ENCODE assay signal across 24 cellular contexts in genomic region chr1:34896612-34897011, GRCh38. TPM values are rescaled to one million over a fixed set of nuclear protein-coding genes. Genes with fewer than 3 reads are reported as not detected.
DNase-seq lines count a peak whose midpoint lies in the region; ATAC-seq, FAIRE-seq and TF ChIP-seq lines count a peak whose summit lies in the region.
"Had no signal": no experiment of that assay in that cellular context is flagged by ENCODE, and none has a peak within 500 bp of the region (broad histone marks: within the 10 kb centered on the region; RNA-seq: fewer than 3 reads in every experiment).

No MANE protein-coding gene starts in this region.

- no peaks in the 10 kb centered on the region for H3K36me3 ChIP-seq in GM12878 (ENCODE audit: control insufficient read depth in 2 of 2, insufficient read depth in 2 of 2, low read length in 1 of 2)
- H3K36me3 ChIP-seq in hepatocyte (replicated peaks; ENCODE audit: insufficient read depth, low read depth): no peaks in the 10 kb centered on the region

- intact Hi-C loops in GM12878 (cut with micrococcal nuclease; ENCODE audit: unreplicated experiment): no loop called here

- peaks cover 25% of the 10 kb centered on the region for H3K27me3 Mint-ChIP-seq in nephron progenitor cell (ENCODE audit: low read depth, poor library complexity)

- peaks cover 11% of the 10 kb centered on the region for H3K4me1 Mint-ChIP-seq in nephron progenitor cell

- peaks cover 0 to 3% of the 10 kb centered on the region in 2 experiments; a peak in 1 of 4 replicates for H3K27me3 ChIP-seq in GM12878 (replicated peaks in 1 of 2; ENCODE audit: control insufficient read depth in 2 of 2, insufficient read depth in 2 of 2, low read length in 1 of 2)
- H3K27me3 ChIP-seq in hepatocyte: peaks cover 3% of the 10 kb centered on the region
- H3K27me3 ChIP-seq: BLaER1 treated with 17β-estradiol and CSF1 and Interleukin-3, amounts not matched to agents 10 nM and 100 nM; testis had no signal

- H3K36me3 Mint-ChIP-seq in nephron progenitor cell (ENCODE audit: low read depth): no peaks in the 10 kb centered on the region

- CTCF ChIA-PET in GM12878 (lab: Yijun Ruan, JAX): interaction anchor here (1.0 to 1.5 kb wide), 2 partner anchors 403 to 544 kb away, joined by 3 to 4 read pairs; no protein-coding TSS in a partner anchor

- BruUV-seq in GM12878 (replicated peaks; lab: Mats Ljungman, UMichigan): no TSS peak

- H3K4me3 ChIP-seq in GM12878: no peak overlapping the region
- H3K4me3 ChIP-seq in hepatocyte: no peak overlapping the region
- H3K4me3 ChIP-seq: BLaER1 treated with 17β-estradiol and CSF1 and Interleukin-3, amounts not matched to agents 10 nM and 100 nM; testis had no signal

- no peak overlapping the region for H3K27ac ChIP-seq in GM12878 (ENCODE audit: control insufficient read depth, insufficient read depth)
- H3K27ac ChIP-seq in hepatocyte: no peak overlapping the region
- H3K27ac ChIP-seq: BLaER1 treated with 17β-estradiol and CSF1 and Interleukin-3, amounts not matched to agents 10 nM and 100 nM; testis had no signal

- no peak overlapping the region for H2AFZ ChIP-seq in GM12878 (ENCODE audit: control insufficient read depth, low read depth, low read length)
- no peak overlapping the region for H2AFZ ChIP-seq in hepatocyte

- ATAC-seq in GM12878: no peak
- ATAC-seq in GM18907 (IDR thresholded peaks at IDR 0.05; ENCODE audit: unreplicated experiment): no peak
- ATAC-seq: natural killer cell had no signal

- POLR2A ChIA-PET in GM12878 (lab: Charles Lee): interaction anchor here (0.6 kb wide), 1 partner anchor 512 kb away, joined by 3 read pairs; no protein-coding TSS in a partner anchor

- in situ Hi-C loops in KBM-7 (cut with MboI; ENCODE audit: low pct_unique_long_range_greater_than_20kb, low sequenced_read_pairs) (no loop called here), GM12878 (cut with MboI) (no loop called here), ACHN (cut with HindIII; ENCODE audit: low pct_ligation_motif_present, low pct_unique_long_range_greater_than_20kb, low sequenced_read_pairs) (no loop called here)

- peaks cover 25% of the 10 kb centered on the region for H3K9me3 Mint-ChIP-seq in nephron progenitor cell

- TF ChIP-seq CTCF in GM12878 (IDR thresholded peaks at IDR 0.05 in 2 of 3, conservative IDR thresholded peaks at IDR 0.05 in 1 of 3; ENCODE audit: control insufficient read depth in 2 of 3, extremely low read depth in 1 of 3, insufficient read depth in 1 of 3, low read depth in 3 of 3, low read length in 3 of 3) (peak in 1 of 3 experiments; percentile 38; a peak in 2 of 6 replicates), hepatocyte (IDR thresholded peaks at IDR 0.05; ENCODE audit: poor library complexity) (peak; percentile 11), nephron progenitor cell (IDR thresholded peaks at IDR 0.05) (no peak)

- H3K79me2 ChIP-seq in GM12878 (ENCODE audit: control insufficient read depth, insufficient read depth, low read length) (no peaks in the 10 kb centered on the region), hepatocyte (no peaks in the 10 kb centered on the region)

- peak; percentile 45; the same call in 1 of the 2 replicates for TF ChIP-seq RAD21 in GM12878 (IDR thresholded peaks at IDR 0.05; ENCODE audit: insufficient read depth, low read depth, low read length)

- WGBS in GM12878 (ENCODE audit: insufficient coverage, insufficient replicate concordance, low lambda C conversion rate, missing lambda C conversion rate): 0% methylated on average over 1 of the region's 1 CpG
- 80% methylated on average over 1 of the region's 1 CpG for WGBS in hepatocyte (ENCODE audit: low lambda C conversion rate, missing lambda C conversion rate)

- no peak overlapping the region for H3K4me2 ChIP-seq in GM12878 (ENCODE audit: control insufficient read depth, insufficient read depth)
- H3K4me2 ChIP-seq in hepatocyte: no peak overlapping the region
- H3K4me2 ChIP-seq: BLaER1 treated with 17β-estradiol and CSF1 and Interleukin-3, amounts not matched to agents 10 nM and 100 nM had no signal

- no peaks in the 10 kb centered on the region for H3K4me1 ChIP-seq in GM12878 (ENCODE audit: control insufficient read depth, insufficient read depth, low read length)
- no peaks in the 10 kb centered on the region for H3K4me1 ChIP-seq in hepatocyte (ENCODE audit: insufficient read depth)
- H3K4me1 ChIP-seq: testis had no signal

- DNase-seq in EH (ENCODE audit: low read depth) (peak; percentile 14), KBM-7 (peak; percentile 8), GM12878 (ENCODE audit: low read depth, low spot score) (no peak), hepatocyte (ENCODE audit: low spot score) (no peak), C1 segment of cervical spinal cord (lab: John Stamatoyannopoulos, UW) (no peak), ACHN (no peak), nephron progenitor cell (no peak)
- DNase-seq: activated CD4-positive, alpha-beta T cell treated with anti-CD3 and anti-CD28 coated beads, Interleukin-2, amount 50 U/mL, for 1 hour; activated naive CD4-positive, alpha-beta T cell; aorta; cerebellar nuclear complex; effector memory CD4-positive, alpha-beta T cell; foreskin melanocyte; natural killer cell; NCI-H1105; NCI-H2171 treated with DMSO at 0.1 percent for 48 hours; NCI-H82; stimulated activated CD4-positive, alpha-beta T cell treated with anti-CD3 and anti-CD28 coated beads, Interleukin-12 subunit alpha, Interleukin-12 subunit beta, amount 100 ng/mL, for 4 hours; testis had no signal

- no peaks in the 10 kb centered on the region for H4K20me1 ChIP-seq in GM12878 (ENCODE audit: control insufficient read depth, insufficient read depth)
- H4K20me1 ChIP-seq in hepatocyte (ENCODE audit: insufficient read depth, poor library complexity, severe bottlenecking): no peaks in the 10 kb centered on the region
- H4K20me1 ChIP-seq: BLaER1 treated with 17β-estradiol and CSF1 and Interleukin-3, amounts not matched to agents 10 nM and 100 nM had no signal

- H3K9me2 ChIP-seq in hepatocyte (replicated peaks; ENCODE audit: insufficient read depth): no peaks in the 10 kb centered on the region

- RAD21 ChIA-PET in GM12878 (lab: Charles Lee; ENCODE audit: unreplicated experiment): interaction anchor here (1.1 kb wide), 1 partner anchor 110 kb away, joined by 3 read pairs; no protein-coding TSS in a partner anchor

- SMC1A ChIA-PET in GM12878 (lab: Charles Lee; ENCODE audit: uncharacterized antibody, unreplicated experiment): interaction anchor here (0.9 kb wide), 1 partner anchor 144 kb away, joined by 4 read pairs; no protein-coding TSS in a partner anchor

- no peak for TF ChIP-seq POLR2A in GM12878 (IDR thresholded peaks at IDR 0.05; ENCODE audit: low read depth, low read length)

- no peak overlapping the region for H3K27ac Mint-ChIP-seq in nephron progenitor cell
- H3K27ac Mint-ChIP-seq: memory B cell, natural killer cell, progenitor cell of endocrine pancreas had no signal

- H3K9me3 ChIP-seq in GM12878 (replicated peaks; ENCODE audit: control insufficient read depth, insufficient read depth, low read length) (no peaks in the 10 kb centered on the region; the same call in 1 of the 3 replicates), hepatocyte (ENCODE audit: low read depth) (no peaks in the 10 kb centered on the region)
- H3K9me3 ChIP-seq: testis had no signal

- no peak for TF ChIP-seq EP300 in GM12878 (IDR thresholded peaks at IDR 0.05; ENCODE audit: borderline replicate concordance in 1 of 2, control insufficient read depth in 1 of 2, low read depth in 2 of 2, low read length in 2 of 2)

- no peak overlapping the region for H3K9ac ChIP-seq in GM12878 (ENCODE audit: control insufficient read depth, insufficient read depth, low read length)
- H3K9ac ChIP-seq: BLaER1 treated with 17β-estradiol and CSF1 and Interleukin-3, amounts not matched to agents 10 nM and 100 nM had no signal

- no peak overlapping the region for H3K4me3 Mint-ChIP-seq in nephron progenitor cell
- H3K4me3 Mint-ChIP-seq: memory B cell, natural killer cell had no signal

- FAIRE-seq in GM12878 (lab: Jason Lieb, UNC): no peak
- FAIRE-seq: RCC 7860 had no signal

RNA-seq across cellular contexts. Expression of gene DLGAP3, which starts 32.8 kb away (rescaled TPM):
- 0.42 and 0.77 TPM in 2 replicates for total RNA-seq in GM12878 (2013; cell fraction: nucleolus; rRNA removed)
- total RNA-seq in GM12878 (2014; rRNA removed) (0.05 and 0.11 TPM in 2 replicates), GM12878 (2014; rRNA removed; fragmentation: Illumina TruSeq; extraction: Trizol) (0.04 TPM in 1 of 2 replicates, not detected in the other), GM12878 (2021) (0.15 and 0.21 TPM in 2 replicates), hepatocyte (0.04 and 0.33 TPM in 2 replicates)
- not detected for polyA plus RNA-seq in GM12878 (2011; ENCODE audit: low read depth)
- polyA plus RNA-seq in GM12878 (2011; rRNA removed) (0.03 TPM in 1 of 2 replicates, not detected in the other), GM12878 (2014; fragmentation: Illumina TruSeq; extraction: Trizol) (not detected in 2 replicates), GM12878 (2014; fragmentation: Nextera tagmentation; extraction: Ambion mirVana) (not detected), GM12878 (2014; rRNA removed) (0.12 and 0.16 TPM in 2 replicates), GM12878 (2016; fragmentation: Nextera tagmentation; extraction: Ambion mirVana) (under 1 TPM in 1 of 2 experiments, not detected in 1; 0.05 TPM), hepatocyte (0.79 and 1.0 TPM in 2 replicates)
- 0.05 and 0.06 TPM in 2 replicates for polyA plus RNA-seq in GM12878 (2011; cell fraction: cytosol; rRNA removed)
- polyA plus RNA-seq in GM12878 (2011; cell fraction: nucleus; rRNA removed): 0.16 and 0.42 TPM in 2 replicates
- 0.21 and 0.34 TPM in 2 replicates for polyA plus RNA-seq in GM12878 (2012)
- 0.31 TPM in 1 of 2 replicates, not detected in the other for polyA minus RNA-seq in GM12878 (2011; rRNA and poly(A)+ RNA removed)
- not detected in 2 replicates for polyA minus RNA-seq in GM12878 (2011; cell fraction: cytosol; rRNA and poly(A)+ RNA removed)
- 0.48 and 0.67 TPM in 2 replicates for polyA minus RNA-seq in GM12878 (2011; cell fraction: nucleus; rRNA and poly(A)+ RNA removed)

RNA-seq across cellular contexts. Expression of gene SMIM12, which starts 37.1 kb away (rescaled TPM):
- 26.1 and 28.7 TPM in 2 replicates for total RNA-seq in GM12878 (2013; cell fraction: nucleolus; rRNA removed)
- total RNA-seq in GM12878 (2014; rRNA removed) (39.4 and 41.0 TPM in 2 replicates), GM12878 (2014; rRNA removed; fragmentation: Illumina TruSeq; extraction: Trizol) (37.1 and 38.7 TPM in 2 replicates), GM12878 (2021) (42.4 and 45.6 TPM in 2 replicates), hepatocyte (21.9 and 35.4 TPM in 2 replicates)
- 24.7 TPM for polyA plus RNA-seq in GM12878 (2011; ENCODE audit: low read depth)
- polyA plus RNA-seq in GM12878 (2011; rRNA removed) (24.2 and 39.2 TPM in 2 replicates), GM12878 (2014; fragmentation: Illumina TruSeq; extraction: Trizol) (45.5 and 55.9 TPM in 2 replicates), GM12878 (2014; fragmentation: Nextera tagmentation; extraction: Ambion mirVana) (10 to 100 TPM; 26.1 to 42.9 TPM), GM12878 (2014; rRNA removed) (45.3 and 48.9 TPM in 2 replicates), GM12878 (2016; fragmentation: Nextera tagmentation; extraction: Ambion mirVana) (10 to 100 TPM; 64.0 to 81.5 TPM), hepatocyte (51.9 and 53.8 TPM in 2 replicates)
- polyA plus RNA-seq in GM12878 (2011; cell fraction: cytosol; rRNA removed): 49.0 and 50.5 TPM in 2 replicates
- 17.7 and 20.6 TPM in 2 replicates for polyA plus RNA-seq in GM12878 (2011; cell fraction: nucleus; rRNA removed)
- polyA plus RNA-seq in GM12878 (2012): 26.0 and 31.6 TPM in 2 replicates
- 20.8 and 22.8 TPM in 2 replicates for polyA minus RNA-seq in GM12878 (2011; rRNA and poly(A)+ RNA removed)
- polyA minus RNA-seq in GM12878 (2011; cell fraction: cytosol; rRNA and poly(A)+ RNA removed): 6.4 and 9.4 TPM in 2 replicates
- 9.3 and 17.4 TPM in 2 replicates for polyA minus RNA-seq in GM12878 (2011; cell fraction: nucleus; rRNA and poly(A)+ RNA removed)

Comparison
In these comparisons a context has a peak if more than half of its experiments do, and no peak if none do; other contexts are left out.
1. DNase-seq: peak in EH (single experiment) and KBM-7 (single experiment); none in GM12878 (single experiment), hepatocyte (single experiment), C1 segment of cervical spinal cord (0 of 14), ACHN (single experiment) and nephron progenitor cell (single experiment).